ENCODE assay signal across 8 cellular contexts in genomic region chr12:124391340-124392261, GRCh38.
DNase-seq lines count a peak whose midpoint lies in the region; ATAC-seq lines count a peak whose summit lies in the region.

No MANE protein-coding gene starts in this region.

- DNase-seq in T follicular helper cell (ENCODE audit: low read depth) (peak; percentile 10), amniotic epithelial cell (ENCODE audit: low read depth) (peak; percentile 55), left kidney (ENCODE audit: low read depth, low spot score) (peak; percentile 50), NCI-H2107 (lab: John Stamatoyannopoulos, UW) (no peak)
- peak; percentile 33 for DNase-seq in stimulated activated CD8-positive, alpha-beta memory T cell treated with anti-CD3 and anti-CD28 coated beads, Interleukin-12 subunit alpha, Interleukin-12 subunit beta, amount 100 ng/mL, for 4 hours (ENCODE audit: low read depth)

- peak; percentile 55 for ATAC-seq in GM18868 (IDR thresholded peaks at IDR 0.05; ENCODE audit: unreplicated experiment)
- peak; percentile 55 for ATAC-seq in HG03103 (IDR thresholded peaks at IDR 0.05; ENCODE audit: low read depth, unreplicated experiment)
- ATAC-seq in HG03565 (IDR thresholded peaks at IDR 0.05; ENCODE audit: unreplicated experiment) = no peak
